ENCODE assay signal across 8 cellular contexts in the genomic region with DNA sequence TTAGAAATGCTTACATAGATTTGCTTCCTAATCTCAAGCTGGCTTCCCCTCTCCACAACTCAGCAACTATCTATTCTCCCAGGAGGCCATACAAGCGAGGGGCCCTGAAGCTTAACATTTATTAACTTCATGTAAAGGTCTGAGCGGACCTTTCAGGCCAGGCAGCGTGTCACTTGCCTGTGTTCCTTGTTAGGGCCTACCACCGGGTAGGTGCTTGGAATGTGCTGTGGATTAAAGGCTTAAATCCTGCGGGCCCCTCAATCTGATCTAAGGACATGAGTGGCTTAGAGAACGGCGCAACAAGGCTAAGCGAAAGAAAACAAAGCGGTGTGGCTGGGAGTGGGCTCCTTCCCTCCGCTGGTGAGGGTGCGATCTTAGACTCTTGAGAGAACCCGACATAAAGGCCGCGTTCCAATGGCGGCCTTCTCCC. TPM values are rescaled to one million over a fixed set of nuclear protein-coding genes. Genes with fewer than 3 reads are reported as not detected.
DNase-seq lines count a peak whose midpoint lies in the region; ATAC-seq and TF ChIP-seq lines count a peak whose summit lies in the region.

No MANE protein-coding gene starts in this region.

- no peak for TF ChIP-seq POLR2A in lower leg skin (IDR thresholded peaks at IDR 0.05)
- no peak for TF ChIP-seq POLR2A in upper lobe of left lung (IDR thresholded peaks at IDR 0.05)

- ATAC-seq in upper lobe of left lung (ENCODE audit: low FRiP score in 2 of 2) (peak in 1 of 2 donors; percentile 31), GM21447 (IDR thresholded peaks at IDR 0.05; ENCODE audit: unreplicated experiment) (no peak)

- DNase-seq in D341Med (ENCODE audit: low spot score), result peak; percentile 70
- no peak for DNase-seq in brain microvascular endothelial cell
- DNase-seq in lower leg skin (ENCODE audit: low spot score in 2 of 2), result peak in 1 of 2 donors; percentile 18
- no peak for DNase-seq in upper lobe of left lung
- no peak for DNase-seq in amniotic stem cell (lab: John Stamatoyannopoulos, UW)
- DNase-seq in central memory CD4-positive, alpha-beta T cell, result no peak

- WGBS in lower leg skin, 2 donors, result 2% methylated on average over 10 to 15 of the region's 15 CpGs
- WGBS in upper lobe of left lung, 2 donors, result 3 to 4% methylated on average over 3 to 15 of the region's 15 CpGs

- intact Hi-C loops in lower leg skin (cut with DNase I; ENCODE audit: low total_unique reads), result no loop called here

- H3K27me3 ChIP-seq in HUES48 (ENCODE audit: control insufficient read depth, insufficient read depth, low read length), result no peaks in the 10 kb centered on the region
- no peaks in the 10 kb centered on the region for H3K27me3 ChIP-seq in brain microvascular endothelial cell (replicated peaks)
- H3K27me3 ChIP-seq in upper lobe of left lung, result no peaks in the 10 kb centered on the region

- H3K4me3 ChIP-seq in HUES48 (ENCODE audit: low read depth, low read length) (peak overlapping the region; percentile 89), brain microvascular endothelial cell (ENCODE audit: low read depth, low read length) (peak overlapping the region; percentile 99), lower leg skin (ENCODE audit: low read depth, poor library complexity, severe bottlenecking) (peak overlapping the region; percentile 46), upper lobe of left lung (peak overlapping the region; percentile 48 to 98 (median 77))

- TF ChIP-seq EP300 in upper lobe of left lung (IDR thresholded peaks at IDR 0.05), result no peak

- H3K27ac ChIP-seq in HUES48 (ENCODE audit: low read depth, low read length), result peak overlapping the region; percentile 100
- H3K27ac ChIP-seq in brain microvascular endothelial cell, result peak overlapping the region; percentile 94
- peak overlapping the region; percentile 98 to 100 (median 99) for H3K27ac ChIP-seq in upper lobe of left lung

- in situ Hi-C loops in brain microvascular endothelial cell (cut with HindIII; ENCODE audit: low pct_ligation_motif_present, low sequenced_read_pairs), result no loop called here

- peak overlapping the region; percentile 97 for H3K9ac ChIP-seq in HUES48 (ENCODE audit: low read depth, low read length)

- H3K4me1 ChIP-seq in HUES48 (ENCODE audit: control insufficient read depth, insufficient read depth, low read length) (peaks cover 18% of the 10 kb centered on the region), upper lobe of left lung (peaks cover 22 to 33% (median 30%) of the 10 kb centered on the region in 4 donors)

- no peaks in the 10 kb centered on the region for H3K36me3 ChIP-seq in HUES48 (ENCODE audit: control insufficient read depth, insufficient read depth, low read length)
- no peaks in the 10 kb centered on the region for H3K36me3 ChIP-seq in brain microvascular endothelial cell (replicated peaks)
- H3K36me3 ChIP-seq in upper lobe of left lung, result no peaks in the 10 kb centered on the region

- TF ChIP-seq CTCF in brain microvascular endothelial cell (IDR thresholded peaks at IDR 0.05; ENCODE audit: low read depth, low read length, missing control alignments) (no peak), lower leg skin (IDR thresholded peaks at IDR 0.05) (no peak), upper lobe of left lung (IDR thresholded peaks at IDR 0.05) (no peak)

- H3K9me3 ChIP-seq in HUES48 (ENCODE audit: control insufficient read depth, insufficient read depth, low read length), result no peaks in the 10 kb centered on the region
- H3K9me3 ChIP-seq in upper lobe of left lung, result no peaks in the 10 kb centered on the region

RNA-seq across cellular contexts. Expression of gene HSPA4, which starts 0.7 kb away (rescaled TPM):
- 10 to 100 TPM; 33.0 to 49.3 (median 42.2) TPM for total RNA-seq in lower leg skin
- total RNA-seq in upper lobe of left lung, result 10 to 100 TPM; 27.2 to 59.1 (median 56.7) TPM

RNA-seq across cellular contexts. Expression of gene ZCCHC10, which starts 24.8 kb away (rescaled TPM):
- 10 to 100 TPM in 1 of 4 donors, 1 to 10 TPM in 3; 5.9 to 11.9 (median 6.9) TPM for total RNA-seq in lower leg skin
- total RNA-seq in upper lobe of left lung, result 10 to 100 TPM in 4 of 6 donors, 1 to 10 TPM in 2; 5.7 to 21.3 (median 12.4) TPM

Comparison
In these comparisons a context has a peak if more than half of its experiments do, and no peak if none do; other contexts are left out.
1. H3K4me3 ChIP-seq: peak in every context shown above with its lines; median percentile 99 in brain microvascular endothelial cell; 89 in HUES48; 77 in upper lobe of left lung; 46 in lower leg skin.